ENCODE assay signal across 14 cellular contexts in the genomic region with DNA sequence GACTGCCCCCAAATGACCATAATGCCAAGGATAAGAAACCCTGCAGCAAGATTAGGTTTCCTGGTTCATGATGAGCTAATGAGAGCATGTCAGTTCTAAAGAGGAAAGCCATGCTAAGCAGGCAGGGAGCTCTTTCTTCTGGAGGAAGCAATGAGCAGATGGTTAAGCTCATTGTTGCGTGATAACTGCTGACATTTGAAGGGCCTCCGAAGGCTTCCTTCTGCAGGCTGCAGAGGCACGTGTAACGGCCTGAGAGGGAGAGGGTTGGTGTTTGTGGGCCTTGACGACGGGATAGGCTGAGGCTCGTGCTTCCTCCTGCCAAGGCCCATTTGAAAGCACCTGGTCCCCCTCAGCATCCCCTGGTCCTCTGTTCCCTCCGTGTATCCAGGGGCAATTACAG.
DNase-seq lines count a peak whose midpoint lies in the region; ATAC-seq and TF ChIP-seq lines count a peak whose summit lies in the region.
"Had no signal": no experiment of that assay in that cellular context is flagged by ENCODE, and none has a peak within 500 bp of the region (broad histone marks: within the 10 kb centered on the region; RNA-seq: fewer than 3 reads in every experiment).

No MANE protein-coding gene starts in this region.

- no peak for TF ChIP-seq EP300 in gastroesophageal sphincter (IDR thresholded peaks at IDR 0.05)

- H4K91ac ChIP-seq in IMR-90 (ENCODE audit: insufficient read depth, low read depth, low read length): no peak overlapping the region

- H3K4me2 ChIP-seq in IMR-90 (ENCODE audit: low read depth, low read length): no peak overlapping the region

- no peak overlapping the region for H2AK5ac ChIP-seq in IMR-90 (ENCODE audit: low read depth, low read length)

- no peak overlapping the region for H2BK15ac ChIP-seq in IMR-90 (ENCODE audit: low read depth, low read length)

- TF ChIP-seq POLR2A in IMR-90 (IDR thresholded peaks at IDR 0.05; ENCODE audit: low read depth, low read length) (no peak), gastroesophageal sphincter (IDR thresholded peaks at IDR 0.05) (no peak)

- POLR2A ChIA-PET in IMR-90 (lab: Charles Lee; ENCODE audit: unreplicated experiment) (no interaction called here), RWPE1 (lab: Yijun Ruan, JAX; ENCODE audit: low non-redundant PET) (no interaction called here)

- peaks cover 13% of the 10 kb centered on the region; the same call in 1 of the 2 replicates for H3K9me1 ChIP-seq in IMR-90 (ENCODE audit: insufficient read depth, low read length)

- no peak overlapping the region for H4K5ac ChIP-seq in IMR-90 (ENCODE audit: low read depth, low read length)

- WGBS in IMR-90 (ENCODE audit: extremely low coverage in 2 of 2, insufficient read length in 1 of 2), 2 experiments: 47% methylated on average over 3 of the region's 8 CpGs; no CpG with 5 or more reads in 1 of the 2 experiments
- WGBS in gastroesophageal sphincter (ENCODE audit: low coverage in 1 of 2), 2 donors: 52 to 59% methylated on average over 4 of the region's 8 CpGs

- H3K14ac ChIP-seq in IMR-90 (replicated peaks; ENCODE audit: low read depth, low read length): no peak overlapping the region

- no peaks in the 10 kb centered on the region; the same call in 1 of the 2 replicates for H4K20me1 ChIP-seq in IMR-90 (ENCODE audit: insufficient read depth, low read length)

- DNase-seq in DMS153 treated with DMSO at 0.1 percent for 48 hours (lab: John Stamatoyannopoulos, UW; ENCODE audit: unreplicated experiment) (peak; percentile 14), IMR-90 (peak; percentile 51), RWPE1 (ENCODE audit: low spot score) (no peak), left kidney (ENCODE audit: low read depth, low spot score) (peak; percentile 80), midbrain (lab: John Stamatoyannopoulos, UW) (no peak), NCI-H526 treated with DMSO at 0.1 percent for 48 hours (lab: John Stamatoyannopoulos, UW) (no peak)
- DNase-seq: activated CD8-positive, alpha-beta T cell treated with anti-CD3 and anti-CD28 coated beads for 36 hours; kidney; mucosa of descending colon; NCI-H774; stimulated activated naive CD8-positive, alpha-beta T cell treated with anti-CD3 and anti-CD28 coated beads, Interleukin-15, Interleukin-2, amounts not matched to agents 100 U/mL and 50 U/mL, for 24 hours; T1000 had no signal

- intact Hi-C loops in IMR-90 (cut with micrococcal nuclease): no loop called here

- H3K27ac ChIP-seq in IMR-90 (ENCODE audit: insufficient read depth, low read length) (no peak overlapping the region), RWPE1 (0 out of 2 replicates have a peak overlapping the region, but pooled peaks have one; percentile 12), gastroesophageal sphincter (no peak overlapping the region)
- H3K27ac ChIP-seq: epithelial cell of prostate had no signal

- no peak for TF ChIP-seq RAD21 in IMR-90 (IDR thresholded peaks at IDR 0.05; ENCODE audit: low read length)

- H4K8ac ChIP-seq in IMR-90 (ENCODE audit: low read depth in 2 of 2, low read length in 2 of 2): no peak overlapping the region

- H3K18ac ChIP-seq in IMR-90 (ENCODE audit: low read depth, low read length): no peak overlapping the region

- no peak overlapping the region for H2AFZ ChIP-seq in IMR-90 (replicated peaks; ENCODE audit: low read length, poor library complexity)

- H2BK5ac ChIP-seq in IMR-90 (ENCODE audit: low read depth, low read length, poor library complexity, severe bottlenecking): no peak overlapping the region

- H3K27me3 ChIP-seq in IMR-90 (ENCODE audit: control insufficient read depth, insufficient read depth, low read length): no peaks in the 10 kb centered on the region
- H3K27me3 ChIP-seq in gastroesophageal sphincter: no peaks in the 10 kb centered on the region

- H3K56ac ChIP-seq in IMR-90 (ENCODE audit: extremely low read depth, insufficient read depth, low read length): no peak overlapping the region

- in situ Hi-C loops in IMR-90 (cut with MboI; ENCODE audit: low sequenced_read_pairs): no loop called here

- CTCF ChIA-PET in IMR-90 (lab: Yijun Ruan, JAX) (no interaction called here), RWPE1 (lab: Yijun Ruan, JAX) (no interaction called here)

- no TSS peak for BruUV-seq in IMR-90 (replicated peaks; lab: Mats Ljungman, UMichigan)

- no peak overlapping the region for H2BK120ac ChIP-seq in IMR-90 (ENCODE audit: low read depth, low read length)

- peaks cover 0 to 34% of the 10 kb centered on the region in 2 experiments; a peak in 3 of 4 replicates for H3K79me1 ChIP-seq in IMR-90 (ENCODE audit: low read depth in 1 of 2, low read length in 2 of 2)

- no peak overlapping the region for H3K4ac ChIP-seq in IMR-90 (ENCODE audit: low read depth, low read length)

- peak; percentile 35 for ATAC-seq in IMR-90 (ENCODE audit: low read depth)
- no peak for ATAC-seq in gastroesophageal sphincter
- ATAC-seq: activated CD8-positive, alpha-beta T cell treated with anti-CD3 and anti-CD28 coated beads for 36 hours; mucosa of descending colon; stimulated activated naive CD8-positive, alpha-beta T cell treated with anti-CD3 and anti-CD28 coated beads, Interleukin-15, Interleukin-2, amounts not matched to agents 100 U/mL and 50 U/mL, for 24 hours had no signal

- H3K23ac ChIP-seq in IMR-90 (ENCODE audit: low read depth, low read length): no peak overlapping the region

- H3K4me3 ChIP-seq in IMR-90 (ENCODE audit: insufficient read depth, low read depth, low read length) (no peak overlapping the region), gastroesophageal sphincter (no peak overlapping the region)
- H3K4me3 ChIP-seq: mucosa of descending colon had no signal

- H3K9me3 ChIP-seq in IMR-90 (ENCODE audit: control insufficient read depth, insufficient read depth, low read length) (no peaks in the 10 kb centered on the region), gastroesophageal sphincter (no peaks in the 10 kb centered on the region)
- H3K9me3 ChIP-seq: mucosa of descending colon had no signal

- no peak overlapping the region for H3K9ac ChIP-seq in IMR-90 (ENCODE audit: low read depth, low read length)

- H3K4me1 ChIP-seq in IMR-90 (ENCODE audit: control insufficient read depth, insufficient read depth, low read length) (no peaks in the 10 kb centered on the region; the same call in 1 of the 2 replicates), gastroesophageal sphincter (peaks cover 0 to 27% (median 0%) of the 10 kb centered on the region in 3 donors)

- no peak overlapping the region for H2AK9ac ChIP-seq in IMR-90 (replicated peaks; ENCODE audit: low read depth, low read length, poor library complexity)

- no peak for TF ChIP-seq CTCF in IMR-90 (conservative IDR thresholded peaks at IDR 0.05; ENCODE audit: low read depth, low read length)
- TF ChIP-seq CTCF in RWPE1 (conservative IDR thresholded peaks at IDR 0.05; ENCODE audit: low read depth): no peak
- no peak for TF ChIP-seq CTCF in gastroesophageal sphincter (IDR thresholded peaks at IDR 0.05)

- H3K36me3 ChIP-seq in IMR-90 (ENCODE audit: control insufficient read depth, insufficient read depth, low read length) (peaks cover 4% of the 10 kb centered on the region; the same call in 1 of the 2 replicates), gastroesophageal sphincter (peaks cover 0 to 33% of the 10 kb centered on the region in 2 donors)

- no peak overlapping the region for H2BK20ac ChIP-seq in IMR-90 (ENCODE audit: low read depth, low read length)

- dilution Hi-C loops in IMR-90 (cut with HindIII; ENCODE audit: low sequenced_read_pairs, unreplicated experiment): no loop called here

TF ChIP-seq in IMR-90, 13 proteins besides CTCF, POLR2A, EP300 and RAD21:
- no peak for TF ChIP-seq RCOR1 (IDR thresholded peaks at IDR 0.05; ENCODE audit: insufficient replicate concordance, low read length)
- TF ChIP-seq BHLHE40 (IDR thresholded peaks at IDR 0.05; ENCODE audit: low read depth, low read length): no peak
- TF ChIP-seq, protein P1, sequence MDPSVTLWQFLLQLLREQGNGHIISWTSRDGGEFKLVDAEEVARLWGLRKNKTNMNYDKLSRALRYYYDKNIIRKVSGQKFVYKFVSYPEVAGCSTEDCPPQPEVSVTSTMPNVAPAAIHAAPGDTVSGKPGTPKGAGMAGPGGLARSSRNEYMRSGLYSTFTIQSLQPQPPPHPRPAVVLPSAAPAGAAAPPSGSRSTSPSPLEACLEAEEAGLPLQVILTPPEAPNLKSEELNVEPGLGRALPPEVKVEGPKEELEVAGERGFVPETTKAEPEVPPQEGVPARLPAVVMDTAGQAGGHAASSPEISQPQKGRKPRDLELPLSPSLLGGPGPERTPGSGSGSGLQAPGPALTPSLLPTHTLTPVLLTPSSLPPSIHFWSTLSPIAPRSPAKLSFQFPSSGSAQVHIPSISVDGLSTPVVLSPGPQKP (IDR thresholded peaks at IDR 0.05; ENCODE audit: borderline replicate concordance, low read depth, low read length): no peak
- TF ChIP-seq CEBPB (IDR thresholded peaks at IDR 0.05; ENCODE audit: low read depth, low read length): no peak
- TF ChIP-seq RFX5 (IDR thresholded peaks at IDR 0.05; ENCODE audit: low read depth, low read length): no peak
- no peak for TF ChIP-seq MXI1 (IDR thresholded peaks at IDR 0.05; ENCODE audit: borderline replicate concordance, low read depth, low read length)
- no peak for TF ChIP-seq MAFK (IDR thresholded peaks at IDR 0.05; ENCODE audit: low read depth, low read length)
- TF ChIP-seq CHD1 (IDR thresholded peaks at IDR 0.05; ENCODE audit: low read depth, low read length): no peak
- no peak for TF ChIP-seq NFE2L2 (IDR thresholded peaks at IDR 0.05; ENCODE audit: low read depth, low read length)
- no peak for TF ChIP-seq FOS (IDR thresholded peaks at IDR 0.05; ENCODE audit: low read depth, low read length)
- TF ChIP-seq SMC3 (IDR thresholded peaks at IDR 0.05; ENCODE audit: low read depth, low read length): no peak
- TF ChIP-seq MAZ (IDR thresholded peaks at IDR 0.05; ENCODE audit: borderline replicate concordance, low read depth, low read length): no peak
- TF ChIP-seq, protein P2, sequence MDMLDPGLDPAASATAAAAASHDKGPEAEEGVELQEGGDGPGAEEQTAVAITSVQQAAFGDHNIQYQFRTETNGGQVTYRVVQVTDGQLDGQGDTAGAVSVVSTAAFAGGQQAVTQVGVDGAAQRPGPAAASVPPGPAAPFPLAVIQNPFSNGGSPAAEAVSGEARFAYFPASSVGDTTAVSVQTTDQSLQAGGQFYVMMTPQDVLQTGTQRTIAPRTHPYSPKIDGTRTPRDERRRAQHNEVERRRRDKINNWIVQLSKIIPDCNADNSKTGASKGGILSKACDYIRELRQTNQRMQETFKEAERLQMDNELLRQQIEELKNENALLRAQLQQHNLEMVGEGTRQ (IDR thresholded peaks at IDR 0.05; ENCODE audit: low read depth, low read length): no peak
TF ChIP-seq in IMR-90: peak in this region for 0.

Comparison
In these comparisons a context has a peak if more than half of its experiments do, and no peak if none do; other contexts are left out.
1. DNase-seq: peak in DMS153 treated with DMSO at 0.1 percent for 48 hours (single experiment), IMR-90 (single experiment) and left kidney (single experiment); none in RWPE1 (single experiment), midbrain (single experiment) and NCI-H526 treated with DMSO at 0.1 percent for 48 hours (single experiment).